Comparison of ENCODE assay signal across 1 cellular context in the genomic region with DNA sequence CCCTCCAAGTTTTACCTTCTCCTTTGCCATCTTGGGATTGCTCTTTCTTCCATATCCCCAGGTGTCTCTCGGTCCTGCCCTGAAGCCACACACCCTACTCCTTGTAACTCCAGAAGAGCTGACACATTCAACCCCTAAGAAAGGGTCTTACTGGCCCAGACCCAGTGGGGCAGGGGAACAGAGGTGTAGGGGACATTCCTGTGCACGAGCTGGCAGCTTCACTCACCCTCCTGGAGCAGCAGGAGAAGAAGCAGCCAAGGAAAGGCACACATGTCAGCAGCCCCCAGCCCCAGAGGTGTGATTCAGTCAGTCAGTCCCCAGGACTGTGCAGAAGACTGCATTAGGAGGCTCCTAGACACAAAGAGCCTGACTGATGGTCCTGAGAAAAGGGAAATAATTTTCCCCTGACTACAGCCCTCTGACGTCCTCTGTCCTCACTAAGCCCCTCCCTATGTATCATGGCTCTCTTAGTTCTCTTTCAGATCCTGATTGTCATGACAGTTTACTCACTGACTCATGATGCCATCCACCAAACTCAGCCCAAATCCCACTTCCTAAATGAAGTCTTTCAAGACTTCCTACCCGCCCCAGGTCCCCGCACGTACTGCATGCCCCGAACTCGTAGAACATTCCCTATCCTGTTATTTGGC.
TF ChIP-seq lines count a peak whose summit lies in the region.

Gene SLAMF9 (minus strand): TSS at position 372 of the 650 bp plus-strand sequence. CDS start 100 bp downstream, at position 272.

TF ChIP-seq in SK-N-SH, 30 proteins besides CTCF, POLR2A, EP300 and RAD21 (continued from another document):
- no peak for TF ChIP-seq TCF12 (IDR thresholded peaks at IDR 0.05)
TF ChIP-seq in SK-N-SH: peak in this region for 0.
